8 cellular contexts compared by ENCODE assay signal in the genomic region with DNA sequence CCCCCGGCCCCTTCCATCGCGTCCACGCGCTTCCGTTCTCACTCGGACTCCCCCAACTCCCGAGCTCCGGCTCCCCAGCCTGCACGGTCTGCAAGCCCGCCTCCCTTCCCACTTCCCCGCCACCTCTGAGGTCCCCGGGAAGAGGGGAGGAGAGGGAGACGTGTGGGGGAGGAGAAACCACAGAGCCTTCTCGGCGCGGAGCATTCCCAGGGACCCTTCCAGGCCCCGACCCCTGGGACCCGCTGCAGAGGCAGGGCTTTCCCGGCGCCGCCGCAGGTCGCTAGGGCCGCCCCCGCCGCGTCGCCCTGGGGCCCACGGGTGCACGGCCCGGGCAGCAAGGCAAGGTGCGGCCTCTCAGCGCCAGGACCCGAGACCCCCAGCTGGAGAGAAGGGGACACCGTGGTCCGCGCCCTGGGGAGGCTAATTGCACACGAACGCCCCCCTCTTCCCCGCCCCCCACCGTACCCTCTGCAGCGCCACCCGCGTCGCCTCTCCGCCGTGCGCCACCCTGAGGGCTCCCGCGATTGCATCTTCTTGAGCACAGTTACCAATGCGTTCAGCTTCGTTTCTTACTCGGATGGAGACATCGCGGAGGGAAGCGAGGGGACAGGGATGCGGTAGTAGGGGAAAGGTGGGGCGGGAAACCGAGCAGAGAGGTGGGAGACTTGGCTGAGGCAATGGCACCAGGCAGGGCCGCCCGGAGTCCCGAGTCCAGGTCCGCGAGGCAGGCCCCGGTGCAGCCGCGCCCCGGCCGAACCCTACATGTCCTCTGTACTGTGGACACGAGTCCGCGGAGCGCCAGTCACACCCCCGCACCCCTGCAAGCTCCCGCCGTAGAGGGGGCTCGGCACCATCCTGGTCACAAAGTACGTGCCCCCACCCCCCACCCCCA. TPM values are rescaled to one million over a fixed set of nuclear protein-coding genes. Genes with fewer than 3 reads are reported as not detected.
DNase-seq lines count a peak whose midpoint lies in the region; ATAC-seq and TF ChIP-seq lines count a peak whose summit lies in the region.

No MANE protein-coding gene starts in this region.

- intact Hi-C loops in testis (cut with DNase I; ENCODE audit: low total_unique reads), result loop anchor here (5.0 to 10.0 kb wide), 2 partner anchors 212 to 236 kb away; no protein-coding TSS in a partner anchor

- WGBS in testis, 2 donors, result 0 to 1% methylated on average over 25 to 69 of the region's 79 CpGs

- H3K27me3 ChIP-seq in mucosa of rectum (ENCODE audit: control insufficient read depth in 2 of 2, insufficient read depth in 2 of 2, low read length in 2 of 2), result peaks cover 40 to 41% of the 10 kb centered on the region in 2 donors
- H3K27me3 ChIP-seq in testis, result no peaks in the 10 kb centered on the region

- DNase-seq in 8988T, result peak; percentile 68
- peak; percentile 69 for DNase-seq in GM12865 (ENCODE audit: low read depth)
- peak; percentile 65 for DNase-seq in NCI-H2227 (lab: John Stamatoyannopoulos, UW; ENCODE audit: unreplicated experiment)
- peak; percentile 67 for DNase-seq in activated CD8-positive, alpha-beta memory T cell treated with anti-CD3 and anti-CD28 coated beads, Interleukin-2, amount 10 ng/mL, durations not matched to agents 7 days and 5 days
- no peak for DNase-seq in epithelial cell of prostate (ENCODE audit: low read depth, low spot score)
- DNase-seq in testis, result peak; percentile 62

- H3K4me3 Mint-ChIP-seq in activated CD8-positive, alpha-beta memory T cell treated with anti-CD3 and anti-CD28 coated beads, Interleukin-2, amount 10 ng/mL, durations not matched to agents 7 days and 5 days, result peak overlapping the region; percentile 75

- H3K36me3 ChIP-seq in mucosa of rectum (ENCODE audit: control insufficient read depth in 2 of 2, insufficient read depth in 2 of 2, low read length in 2 of 2) (no peaks in the 10 kb centered on the region), testis (ENCODE audit: low read depth, missing control alignments) (no peaks in the 10 kb centered on the region)

- H3K27ac ChIP-seq in epithelial cell of prostate (peak overlapping the region; percentile 41), mucosa of rectum (ENCODE audit: low read depth in 2 of 2, low read length in 2 of 2) (peak overlapping the region in 1 of 2 donors; percentile 23), testis (peak overlapping the region; percentile 57 to 62)

- no peak overlapping the region for H3K27ac Mint-ChIP-seq in activated CD8-positive, alpha-beta memory T cell treated with anti-CD3 and anti-CD28 coated beads, Interleukin-2, amount 10 ng/mL, durations not matched to agents 7 days and 5 days

- H3K36me3 Mint-ChIP-seq in activated CD8-positive, alpha-beta memory T cell treated with anti-CD3 and anti-CD28 coated beads, Interleukin-2, amount 10 ng/mL, durations not matched to agents 7 days and 5 days, result no peaks in the 10 kb centered on the region

- no peaks in the 10 kb centered on the region for H3K9me3 ChIP-seq in mucosa of rectum (ENCODE audit: control insufficient read depth in 2 of 2, low read length in 2 of 2)
- no peaks in the 10 kb centered on the region for H3K9me3 ChIP-seq in testis

- TF ChIP-seq POLR2A in testis (IDR thresholded peaks at IDR 0.05), result no peak

- H3K4me1 ChIP-seq in mucosa of rectum (ENCODE audit: control insufficient read depth in 2 of 2, insufficient read depth in 2 of 2, low read length in 2 of 2) (peaks cover 22 to 23% of the 10 kb centered on the region in 2 donors), testis (no peaks in the 10 kb centered on the region)

- CTCF ChIA-PET in activated CD8-positive, alpha-beta memory T cell treated with anti-CD3 and anti-CD28 coated beads, Interleukin-2, amount 10 ng/mL, durations not matched to agents 7 days and 5 days (lab: Charles Lee), result interaction anchor here (0.6 to 3.9 kb wide), 44 partner anchors 9 to 1492 kb away, joined by 3 to 33 read pairs (median 4); a partner anchor contains a TSS

- peak; percentile 56 for TF ChIP-seq CTCF in GM12865 (IDR thresholded peaks at IDR 0.05; ENCODE audit: insufficient read depth, low read depth, low read length, missing control alignments)
- TF ChIP-seq CTCF in testis (IDR thresholded peaks at IDR 0.05), result no peak

- peaks cover 24% of the 10 kb centered on the region for H3K4me1 Mint-ChIP-seq in activated CD8-positive, alpha-beta memory T cell treated with anti-CD3 and anti-CD28 coated beads, Interleukin-2, amount 10 ng/mL, durations not matched to agents 7 days and 5 days

- H3K27me3 Mint-ChIP-seq in activated CD8-positive, alpha-beta memory T cell treated with anti-CD3 and anti-CD28 coated beads, Interleukin-2, amount 10 ng/mL, durations not matched to agents 7 days and 5 days, result peaks cover 79% of the 10 kb centered on the region

- H3K4me3 ChIP-seq in GM12865 (ENCODE audit: low read depth, low read length) (peak overlapping the region; percentile 84), mucosa of rectum (ENCODE audit: low read length in 2 of 2) (peak overlapping the region; percentile 71 to 77), testis (peak overlapping the region; percentile 71 to 88)

- ATAC-seq in HG02852 (IDR thresholded peaks at IDR 0.05; ENCODE audit: unreplicated experiment), result peak; percentile 37
- peak; percentile 72 for ATAC-seq in activated CD8-positive, alpha-beta memory T cell treated with anti-CD3 and anti-CD28 coated beads, Interleukin-2, amount 10 ng/mL, durations not matched to agents 7 days and 5 days

- peak overlapping the region; percentile 27 to 41 for H3K9ac ChIP-seq in mucosa of rectum (ENCODE audit: low read depth in 1 of 2, low read length in 2 of 2)

- H3K9me3 Mint-ChIP-seq in activated CD8-positive, alpha-beta memory T cell treated with anti-CD3 and anti-CD28 coated beads, Interleukin-2, amount 10 ng/mL, durations not matched to agents 7 days and 5 days (ENCODE audit: low read depth), result no peaks in the 10 kb centered on the region

RNA-seq across cellular contexts. Expression of a gene that starts 29.0 kb away (rescaled TPM):
- total RNA-seq in activated CD8-positive, alpha-beta memory T cell treated with anti-CD3 and anti-CD28 coated beads, Interleukin-2, amount 10 ng/mL, durations not matched to agents 7 days and 5 days, result under 1 TPM; 0.26 to 0.29 TPM
- total RNA-seq in testis, result 1 to 10 TPM; 6.6 to 6.9 TPM
- 4.7 TPM for polyA plus RNA-seq in testis (ENCODE audit: insufficient read depth, low read depth, low replicate concordance)

RNA-seq across cellular contexts. Expression of a gene that starts 37.5 kb away (rescaled TPM):
- 10 to 100 TPM; 42.2 to 65.2 TPM for total RNA-seq in activated CD8-positive, alpha-beta memory T cell treated with anti-CD3 and anti-CD28 coated beads, Interleukin-2, amount 10 ng/mL, durations not matched to agents 7 days and 5 days
- total RNA-seq in testis, result 100 to 1,000 TPM; 130 to 144 TPM
- 243 TPM for polyA plus RNA-seq in testis (ENCODE audit: insufficient read depth, low read depth, low replicate concordance)

Comparison
In these comparisons a context has a peak if more than half of its experiments do, and no peak if none do; other contexts are left out.
1. RNA of a gene that starts 29.0 kb away (total RNA-seq): 6.6 to 6.9 TPM in testis; 0.26 to 0.29 TPM in activated CD8-positive, alpha-beta memory T cell treated with anti-CD3 and anti-CD28 coated beads, Interleukin-2, amount 10 ng/mL, durations not matched to agents 7 days and 5 days; every median in the first group is over 4 times any median in the second.
2. Peak in every context shown above with its lines, with median percentiles within 50 percentile points of each other: H3K4me3 ChIP-seq.